15 cellular contexts compared by ENCODE assay signal in genomic region chr2:64906853-64907536, GRCh38.
A peak's percentile ranks its signal among the peaks of the same experiment; 100 is the strongest.
DNase-seq lines count a peak whose midpoint lies in the region; ATAC-seq and TF ChIP-seq lines count a peak whose summit lies in the region.
"Had no signal": no experiment of that assay in that cellular context is flagged by ENCODE, and none has a peak within 500 bp of the region (broad histone marks: within the 10 kb centered on the region; RNA-seq: fewer than 3 reads in every experiment).

No MANE protein-coding gene starts in this region.

- peaks cover 40% of the 10 kb centered on the region for H3K4me1 Mint-ChIP-seq in stimulated activated memory B cell treated with anti-CD40 and anti-IgM and Interleukin-4, amounts not matched to agents 10 μg/mL and 1 μg/mL and 100 μg/mL, for 72 hours

- no peak overlapping the region for H3K4me3 ChIP-seq in mucosa of descending colon

- H3K36me3 ChIP-seq in mucosa of descending colon (ENCODE audit: low read depth): no peaks in the 10 kb centered on the region

- intact Hi-C loops in left colon (cut with DNase I, micrococcal nuclease) (no loop called here), mucosa of descending colon (cut with DNase I, micrococcal nuclease) (no loop called here)

- H3K27ac Mint-ChIP-seq in stimulated activated memory B cell treated with anti-CD40 and anti-IgM and Interleukin-4, amounts not matched to agents 10 μg/mL and 1 μg/mL and 100 μg/mL, for 72 hours: peak overlapping the region; percentile 16
- H3K27ac Mint-ChIP-seq: CD8-positive, alpha-beta T cell; HFFc6 had no signal

- ATAC-seq in left colon (peak; percentile 70), mucosa of descending colon (peak; percentile 40), HG02623 (IDR thresholded peaks at IDR 0.05; ENCODE audit: unreplicated experiment) (no peak)
- no peak for ATAC-seq in stimulated activated memory B cell treated with anti-CD40 and anti-IgM and Interleukin-4, amounts not matched to agents 10 μg/mL and 1 μg/mL and 100 μg/mL, for 72 hours
- ATAC-seq: CD8-positive, alpha-beta T cell had no signal

- no peak for TF ChIP-seq CTCF in mucosa of descending colon (IDR thresholded peaks at IDR 0.05)

- peaks cover 17% of the 10 kb centered on the region for H3K4me1 ChIP-seq in mucosa of descending colon (ENCODE audit: low read depth)

- H3K4me3 Mint-ChIP-seq in stimulated activated memory B cell treated with anti-CD40 and anti-IgM and Interleukin-4, amounts not matched to agents 10 μg/mL and 1 μg/mL and 100 μg/mL, for 72 hours: no peak overlapping the region
- H3K4me3 Mint-ChIP-seq: CD14-positive monocyte; CD8-positive, alpha-beta T cell; HFFc6 had no signal

- H3K36me3 Mint-ChIP-seq in stimulated activated memory B cell treated with anti-CD40 and anti-IgM and Interleukin-4, amounts not matched to agents 10 μg/mL and 1 μg/mL and 100 μg/mL, for 72 hours: peaks cover 41% of the 10 kb centered on the region
- H3K36me3 Mint-ChIP-seq: CD14-positive monocyte; CD8-positive, alpha-beta T cell had no signal

- no peaks in the 10 kb centered on the region for H3K9me3 Mint-ChIP-seq in stimulated activated memory B cell treated with anti-CD40 and anti-IgM and Interleukin-4, amounts not matched to agents 10 μg/mL and 1 μg/mL and 100 μg/mL, for 72 hours
- H3K9me3 Mint-ChIP-seq: CD14-positive monocyte; CD8-positive, alpha-beta T cell; HFFc6 had no signal

- H3K27me3 Mint-ChIP-seq in stimulated activated memory B cell treated with anti-CD40 and anti-IgM and Interleukin-4, amounts not matched to agents 10 μg/mL and 1 μg/mL and 100 μg/mL, for 72 hours: no peaks in the 10 kb centered on the region

- DNase-seq in DMS53 (lab: John Stamatoyannopoulos, UW) (peak; percentile 44), DMS53 treated with DMSO at 0.1 percent for 48 hours (lab: John Stamatoyannopoulos, UW; ENCODE audit: unreplicated experiment) (no peak), left colon (no peak), mucosa of descending colon (no peak)
- no peak for DNase-seq in activated CD4-positive, alpha-beta T cell treated with anti-CD3 and anti-CD28 coated beads for 4 hours
- no peak for DNase-seq in activated naive CD4-positive, alpha-beta T cell (lab: John Stamatoyannopoulos, UW)
- DNase-seq: CD8-positive, alpha-beta T cell; COR-L47; DMS153; GF-D8; HCEC 1CT; HFFc6 had no signal

- H3K9me3 ChIP-seq in mucosa of descending colon: no peaks in the 10 kb centered on the region

Comparison
In these comparisons a context has a peak if more than half of its experiments do, and no peak if none do; other contexts are left out.
1. ATAC-seq: peak in left colon (single experiment) and mucosa of descending colon (single experiment); none in stimulated activated memory B cell treated with anti-CD40 and anti-IgM and Interleukin-4, amounts not matched to agents 10 μg/mL and 1 μg/mL and 100 μg/mL, for 72 hours (single experiment) and HG02623 (single experiment).